In the genomic region with DNA sequence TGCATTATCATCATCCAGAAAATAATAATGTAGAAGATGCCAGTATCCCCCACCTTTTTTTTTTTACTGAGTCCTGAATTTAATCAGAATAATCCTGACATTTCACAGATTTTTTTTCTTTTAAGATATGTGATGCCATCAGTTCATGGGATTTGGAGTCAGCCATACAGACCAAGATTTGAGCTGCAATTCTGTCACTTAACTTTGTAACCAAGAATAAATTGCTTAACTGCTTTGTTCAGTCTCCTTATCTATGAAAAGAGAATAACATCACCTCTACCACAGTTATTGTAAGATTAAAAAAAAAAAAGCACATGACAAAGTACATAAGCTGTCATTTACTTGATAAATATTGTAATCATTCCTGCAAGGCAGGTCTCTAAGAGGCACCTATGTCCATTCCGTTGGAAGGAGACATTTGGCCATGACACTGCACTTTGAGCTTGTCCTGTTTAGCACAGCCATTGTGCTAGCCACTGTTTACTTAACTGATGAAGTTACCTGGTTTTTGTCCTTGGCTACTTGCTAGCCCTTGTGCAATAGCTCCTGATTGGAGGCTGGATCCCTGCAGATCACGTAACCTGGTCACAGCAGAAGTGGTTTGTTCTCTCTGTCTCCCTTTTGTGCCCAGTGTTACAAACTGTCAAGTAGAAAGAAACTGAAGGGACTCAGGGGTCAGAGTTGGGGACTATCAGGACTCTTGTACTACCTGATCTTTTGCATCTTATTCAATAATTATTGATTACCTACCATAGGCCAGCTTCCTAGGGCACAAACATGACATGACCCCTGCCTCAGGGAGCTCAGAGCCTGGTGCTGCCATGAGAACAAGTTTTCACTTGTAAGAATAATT, we compare ENCODE assay signal across 1 cellular context.
A peak's percentile ranks its signal among the peaks of the same experiment; 100 is the strongest.
TF ChIP-seq lines count a peak whose summit lies in the region.

No MANE protein-coding gene starts in this region.

TF ChIP-seq in HepG2, 621 proteins besides CTCF, POLR2A, EP300 and RAD21 (continued from another document and continues in another):
- TF ChIP-seq ELK4 (CRISPR knock-in tag; IDR thresholded peaks at IDR 0.05; ENCODE audit: borderline replicate concordance) (no peak), SUZ12 (IDR thresholded peaks at IDR 0.05; ENCODE audit: low read depth, low read length) (no peak), NR2F1 (CRISPR knock-in tag; IDR thresholded peaks at IDR 0.05) (peak; percentile 77 to 84), TEAD2 (CRISPR knock-in tag; IDR thresholded peaks at IDR 0.05) (no peak), NR1H2 (CRISPR knock-in tag; IDR thresholded peaks at IDR 0.05; ENCODE audit: borderline replicate concordance, low read depth) (no peak), RELA (CRISPR knock-in tag; IDR thresholded peaks at IDR 0.05) (no peak), HOMEZ (CRISPR knock-in tag; IDR thresholded peaks at IDR 0.05; ENCODE audit: low read depth) (peak; percentile 97), ZNF556 (CRISPR knock-in tag; IDR thresholded peaks at IDR 0.05; ENCODE audit: borderline replicate concordance) (peak; percentile 80; the same call in 1 of the 2 replicates), GATAD1 (CRISPR knock-in tag; IDR thresholded peaks at IDR 0.05) (peak; percentile 77), ZMYM2 (CRISPR knock-in tag; IDR thresholded peaks at IDR 0.05) (no peak; the same call in 1 of the 2 replicates), CREM (IDR thresholded peaks at IDR 0.05) (peak; percentile 96), CREM (CRISPR knock-in tag; IDR thresholded peaks at IDR 0.05) (no peak), SRSF4 (IDR thresholded peaks at IDR 0.05; ENCODE audit: low read depth, low read length, poor library complexity, severe bottlenecking) (no peak), GZF1 (CRISPR knock-in tag; IDR thresholded peaks at IDR 0.05) (0 out of 2 replicates have a peak, but pooled peaks have one; percentile 30), XRCC5 (optimal IDR thresholded peaks at IDR 0.05; ENCODE audit: low read length) (peak; percentile 63), MIER3 (CRISPR knock-in tag; IDR thresholded peaks at IDR 0.05; ENCODE audit: borderline replicate concordance) (peak; percentile 99), TBX3 (IDR thresholded peaks at IDR 0.05; ENCODE audit: borderline replicate concordance) (peak; percentile 85), ZNF276 (CRISPR knock-in tag; IDR thresholded peaks at IDR 0.05; ENCODE audit: low read depth) (0 out of 2 replicates have a peak, but pooled peaks have one; percentile 52), ZFY (CRISPR knock-in tag; IDR thresholded peaks at IDR 0.05) (0 out of 2 replicates have a peak, but pooled peaks have one; percentile 24), ZFAT (CRISPR knock-in tag; conservative IDR thresholded peaks at IDR 0.05) (no peak), HBP1 (CRISPR knock-in tag; IDR thresholded peaks at IDR 0.05; ENCODE audit: low read depth) (peak; percentile 69; the same call in 1 of the 2 replicates), RBAK (CRISPR knock-in tag; IDR thresholded peaks at IDR 0.05) (no peak), KDM5A (IDR thresholded peaks at IDR 0.05; ENCODE audit: borderline replicate concordance, low read length) (no peak), ZNF576 (CRISPR knock-in tag; IDR thresholded peaks at IDR 0.05) (no peak), KDM5B (CRISPR knock-in tag; IDR thresholded peaks at IDR 0.05; ENCODE audit: borderline replicate concordance) (no peak), ZNF616 (CRISPR knock-in tag; IDR thresholded peaks at IDR 0.05; ENCODE audit: low read depth) (peak; percentile 87; the same call in 1 of the 2 replicates), ZNF773 (CRISPR knock-in tag; IDR thresholded peaks at IDR 0.05; ENCODE audit: borderline replicate concordance) (no peak), BHLHE40 (IDR thresholded peaks at IDR 0.05; ENCODE audit: low read length) (peak; percentile 42; the same call in 1 of the 2 replicates), ATRX (CRISPR knock-in tag; IDR thresholded peaks at IDR 0.05; ENCODE audit: borderline replicate concordance) (no peak), FOXP4 (CRISPR knock-in tag; IDR thresholded peaks at IDR 0.05) (peak; percentile 99), MED8 (CRISPR knock-in tag; IDR thresholded peaks at IDR 0.05; ENCODE audit: insufficient replicate concordance) (peak; percentile 98), SRF (IDR thresholded peaks at IDR 0.05; ENCODE audit: low read depth, low read length) (no peak), MLLT10 (CRISPR knock-in tag; IDR thresholded peaks at IDR 0.05) (no peak), ZNF546 (CRISPR knock-in tag; conservative IDR thresholded peaks at IDR 0.05) (0 out of 2 replicates have a peak, but pooled peaks have one; percentile 50), SMYD3 (CRISPR knock-in tag; IDR thresholded peaks at IDR 0.05) (no peak), RORA (CRISPR knock-in tag; IDR thresholded peaks at IDR 0.05) (peak; percentile 93), CBX5 (CRISPR knock-in tag; IDR thresholded peaks at IDR 0.05; ENCODE audit: borderline replicate concordance) (peak; percentile 99; the same call in 1 of the 2 replicates), CHD4 (IDR thresholded peaks at IDR 0.05; ENCODE audit: borderline replicate concordance, low read length) (peak; percentile 74; the same call in 1 of the 2 replicates), NRL (CRISPR knock-in tag; IDR thresholded peaks at IDR 0.05; ENCODE audit: borderline replicate concordance) (no peak), ZNF713 (CRISPR knock-in tag; IDR thresholded peaks at IDR 0.05) (no peak), POLR2AphosphoS2 (IDR thresholded peaks at IDR 0.05; ENCODE audit: low read depth, low read length) (peak; percentile 51; the same call in 1 of the 2 replicates), GRHL1 (CRISPR knock-in tag; conservative IDR thresholded peaks at IDR 0.05) (no peak), REXO4 (CRISPR knock-in tag; IDR thresholded peaks at IDR 0.05; ENCODE audit: borderline replicate concordance) (no peak), NFATC3 (CRISPR knock-in tag; IDR thresholded peaks at IDR 0.05) (no peak; the same call in 1 of the 2 replicates), ZKSCAN8 (CRISPR knock-in tag; IDR thresholded peaks at IDR 0.05; ENCODE audit: borderline replicate concordance) (peak; percentile 96), RFX3 (CRISPR knock-in tag; IDR thresholded peaks at IDR 0.05) (peak; percentile 29; the same call in 1 of the 2 replicates)
- TF ChIP-seq, protein P1, sequence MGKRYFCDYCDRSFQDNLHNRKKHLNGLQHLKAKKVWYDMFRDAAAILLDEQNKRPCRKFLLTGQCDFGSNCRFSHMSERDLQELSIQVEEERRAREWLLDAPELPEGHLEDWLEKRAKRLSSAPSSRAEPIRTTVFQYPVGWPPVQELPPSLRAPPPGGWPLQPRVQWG (CRISPR knock-in tag; IDR thresholded peaks at IDR 0.05; ENCODE audit: borderline replicate concordance, low read depth), result no peak
- TF ChIP-seq, protein P2, sequence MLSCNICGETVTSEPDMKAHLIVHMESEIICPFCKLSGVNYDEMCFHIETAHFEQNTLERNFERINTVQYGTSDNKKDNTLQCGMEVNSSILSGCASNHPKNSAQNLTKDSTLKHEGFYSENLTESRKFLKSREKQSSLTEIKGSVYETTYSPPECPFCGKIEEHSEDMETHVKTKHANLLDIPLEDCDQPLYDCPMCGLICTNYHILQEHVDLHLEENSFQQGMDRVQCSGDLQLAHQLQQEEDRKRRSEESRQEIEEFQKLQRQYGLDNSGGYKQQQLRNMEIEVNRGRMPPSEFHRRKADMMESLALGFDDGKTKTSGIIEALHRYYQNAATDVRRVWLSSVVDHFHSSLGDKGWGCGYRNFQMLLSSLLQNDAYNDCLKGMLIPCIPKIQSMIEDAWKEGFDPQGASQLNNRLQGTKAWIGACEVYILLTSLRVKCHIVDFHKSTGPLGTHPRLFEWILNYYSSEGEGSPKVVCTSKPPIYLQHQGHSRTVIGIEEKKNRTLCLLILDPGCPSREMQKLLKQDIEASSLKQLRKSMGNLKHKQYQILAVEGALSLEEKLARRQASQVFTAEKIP (CRISPR knock-in tag; IDR thresholded peaks at IDR 0.05; ENCODE audit: borderline replicate concordance), result no peak
- TF ChIP-seq, protein P3, sequence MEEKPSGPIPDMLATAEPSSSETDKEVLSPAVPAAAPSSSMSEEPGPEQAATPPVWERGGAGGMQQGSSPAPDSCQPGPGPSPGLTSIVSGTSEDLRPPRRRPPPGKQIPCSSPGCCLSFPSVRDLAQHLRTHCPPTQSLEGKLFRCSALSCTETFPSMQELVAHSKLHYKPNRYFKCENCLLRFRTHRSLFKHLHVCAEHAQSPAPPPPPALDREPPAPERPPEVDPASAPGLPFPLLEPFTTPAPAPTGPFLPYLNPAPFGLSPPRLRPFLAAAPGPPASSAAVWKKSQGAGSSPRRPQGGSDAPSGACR (CRISPR knock-in tag; IDR thresholded peaks at IDR 0.05), result peak; percentile 97; the same call in 1 of the 2 replicates
- TF ChIP-seq, protein P4, sequence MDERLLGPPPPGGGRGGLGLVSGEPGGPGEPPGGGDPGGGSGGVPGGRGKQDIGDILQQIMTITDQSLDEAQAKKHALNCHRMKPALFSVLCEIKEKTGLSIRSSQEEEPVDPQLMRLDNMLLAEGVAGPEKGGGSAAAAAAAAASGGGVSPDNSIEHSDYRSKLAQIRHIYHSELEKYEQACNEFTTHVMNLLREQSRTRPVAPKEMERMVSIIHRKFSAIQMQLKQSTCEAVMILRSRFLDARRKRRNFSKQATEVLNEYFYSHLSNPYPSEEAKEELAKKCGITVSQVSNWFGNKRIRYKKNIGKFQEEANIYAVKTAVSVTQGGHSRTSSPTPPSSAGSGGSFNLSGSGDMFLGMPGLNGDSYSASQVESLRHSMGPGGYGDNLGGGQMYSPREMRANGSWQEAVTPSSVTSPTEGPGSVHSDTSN (CRISPR knock-in tag; IDR thresholded peaks at IDR 0.05), result no peak
